Comparison of ENCODE assay signal across 23 cellular contexts in genomic region chrX:134747006-134747405, GRCh38.
"Had no signal": no experiment of that assay in that cellular context is flagged by ENCODE, and none has a peak within 500 bp of the region (broad histone marks: within the 10 kb centered on the region; RNA-seq: fewer than 3 reads in every experiment).

No MANE protein-coding gene starts in this region.

- H3K4me3 ChIP-seq: gastrocnemius medialis, lung, smooth muscle cell, suprapubic skin, thyroid gland had no signal

- DNase-seq: effector memory CD4-positive, alpha-beta T cell; gastrocnemius medialis; immature natural killer cell; left cardiac atrium; left ventricle myocardium superior; mesendoderm; naive B cell; posterior cingulate gyrus; right cardiac atrium; stimulated activated CD4-positive, alpha-beta T cell treated with anti-CD3 and anti-CD28 coated beads, Interleukin-4, amount 100 ng/mL, for 1 hour; stimulated activated CD8-positive, alpha-beta memory T cell treated with anti-CD3 and anti-CD28 coated beads, Interleukin-4, amount 100 ng/mL, for 48 hours; stimulated activated naive CD8-positive, alpha-beta T cell treated with anti-CD3 and anti-CD28 coated beads, Interleukin-15, Interleukin-2, amounts not matched to agents 100 U/mL and 50 U/mL, for 24 hours; thyroid gland had no signal

- H3K36me3 Mint-ChIP-seq: immature natural killer cell; naive B cell; stimulated activated effector memory CD8-positive, alpha-beta T cell treated with anti-CD3 and anti-CD28 coated beads, Interleukin-12 subunit alpha, Interleukin-12 subunit beta, amount 100 ng/mL, for 72 hours; type B pancreatic cell had no signal

- H3K4me1 Mint-ChIP-seq: stimulated activated effector memory CD8-positive, alpha-beta T cell treated with anti-CD3 and anti-CD28 coated beads, Interleukin-12 subunit alpha, Interleukin-12 subunit beta, amount 100 ng/mL, for 72 hours had no signal

- H3K27ac Mint-ChIP-seq: naive B cell; stimulated activated effector memory CD8-positive, alpha-beta T cell treated with anti-CD3 and anti-CD28 coated beads, Interleukin-12 subunit alpha, Interleukin-12 subunit beta, amount 100 ng/mL, for 72 hours; type B pancreatic cell had no signal

- H3K27ac ChIP-seq: gastrocnemius medialis, suprapubic skin, thyroid gland had no signal

- H3K9me3 ChIP-seq: gastrocnemius medialis, neutrophil, suprapubic skin, thyroid gland had no signal

- H3K4me2 ChIP-seq: smooth muscle cell had no signal

- H3K9me3 Mint-ChIP-seq: immature natural killer cell; stimulated activated effector memory CD8-positive, alpha-beta T cell treated with anti-CD3 and anti-CD28 coated beads, Interleukin-12 subunit alpha, Interleukin-12 subunit beta, amount 100 ng/mL, for 72 hours had no signal

- H3K4me3 Mint-ChIP-seq: immature natural killer cell; naive B cell; stimulated activated effector memory CD8-positive, alpha-beta T cell treated with anti-CD3 and anti-CD28 coated beads, Interleukin-12 subunit alpha, Interleukin-12 subunit beta, amount 100 ng/mL, for 72 hours; type B pancreatic cell had no signal

- H3K27me3 ChIP-seq: gastrocnemius medialis, neutrophil, suprapubic skin, thyroid gland had no signal

- FAIRE-seq: endometrium, keratinocyte, urothelium cell line had no signal

- H3K36me3 ChIP-seq: gastrocnemius medialis, neutrophil, suprapubic skin, thyroid gland had no signal

- H3K4me1 ChIP-seq: gastrocnemius medialis, suprapubic skin, thyroid gland had no signal

- H3K27me3 Mint-ChIP-seq: type B pancreatic cell had no signal

- ATAC-seq: esophagus mucosa; gastrocnemius medialis; left cardiac atrium; left ventricle myocardium superior; right cardiac atrium; stimulated activated effector memory CD8-positive, alpha-beta T cell treated with anti-CD3 and anti-CD28 coated beads, Interleukin-12 subunit alpha, Interleukin-12 subunit beta, amount 100 ng/mL, for 72 hours; stimulated activated naive CD8-positive, alpha-beta T cell treated with anti-CD3 and anti-CD28 coated beads, Interleukin-15, Interleukin-2, amounts not matched to agents 100 U/mL and 50 U/mL, for 24 hours had no signal
